ENCODE assay signal across 24 cellular contexts in genomic region chr16:10339777-10340752, GRCh38. TPM values are rescaled to one million over a fixed set of nuclear protein-coding genes. Genes with fewer than 3 reads are reported as not detected.
DNase-seq lines count a peak whose midpoint lies in the region; ATAC-seq and TF ChIP-seq lines count a peak whose summit lies in the region.
"Had no signal": no experiment of that assay in that cellular context is flagged by ENCODE, and none has a peak within 500 bp of the region (broad histone marks: within the 10 kb centered on the region; RNA-seq: fewer than 3 reads in every experiment).

No MANE protein-coding gene starts in this region.

- no peak overlapping the region for H3K4me2 ChIP-seq in OCI-LY1 (ENCODE audit: low read length)
- H3K4me2 ChIP-seq: SK-N-SH had no signal

- H3K9me3 Mint-ChIP-seq in activated naive CD4-positive, alpha-beta T cell treated with anti-CD3 and anti-CD28 coated beads for 36 hours = peaks cover 29% of the 10 kb centered on the region
- H3K9me3 Mint-ChIP-seq in activated T-helper 1 cell treated with anti-CD3 and anti-CD28 coated beads, Interleukin-12 subunit alpha, Interleukin-12 subunit beta, Interleukin-2, Interleukin-4 antibody, amounts not matched to agents 30 ng/mL and 10 ng/mL and 1 ng/mL, durations not matched to agents 14 hours and 24 hours and 36 hours = peaks cover 45% of the 10 kb centered on the region

- H4K20me1 ChIP-seq in OCI-LY1 (ENCODE audit: insufficient read depth, low read length) = no peaks in the 10 kb centered on the region

- no peak overlapping the region for H2AFZ ChIP-seq in OCI-LY1 (ENCODE audit: low read length)
- H2AFZ ChIP-seq: parathyroid adenoma had no signal

- H3F3A ChIP-seq in OCI-LY1 (ENCODE audit: insufficient read depth, low read length) = no peaks in the 10 kb centered on the region

- intact Hi-C loops in activated naive CD4-positive, alpha-beta T cell treated with anti-CD3 and anti-CD28 coated beads for 36 hours (cut with micrococcal nuclease) = no loop called here
- intact Hi-C loops in activated T-helper 1 cell treated with anti-CD3 and anti-CD28 coated beads, Interleukin-12 subunit alpha, Interleukin-12 subunit beta, Interleukin-2, Interleukin-4 antibody, amounts not matched to agents 30 ng/mL and 10 ng/mL and 1 ng/mL, durations not matched to agents 14 hours and 24 hours and 36 hours (cut with micrococcal nuclease) = no loop called here

- peak overlapping the region; percentile 2 for H3K27ac ChIP-seq in OCI-LY1 (ENCODE audit: low read depth, low read length, poor library complexity, severe bottlenecking)
- H3K27ac ChIP-seq: epithelial cell of prostate, parathyroid adenoma had no signal

- TF ChIP-seq CTCF in OCI-LY1 (IDR thresholded peaks at IDR 0.05; ENCODE audit: low read length) = no peak

- no peak for ATAC-seq in HG02623 (IDR thresholded peaks at IDR 0.05; ENCODE audit: unreplicated experiment)
- no peak for ATAC-seq in HG02642 (IDR thresholded peaks at IDR 0.05; ENCODE audit: poor library complexity, unreplicated experiment)
- ATAC-seq: natural killer cell; stimulated activated naive CD8-positive, alpha-beta T cell treated with anti-CD3 and anti-CD28 coated beads, Interleukin-15, amount 100 ng/mL, for 72 hours had no signal

- no peaks in the 10 kb centered on the region for H3K36me3 ChIP-seq in OCI-LY1 (ENCODE audit: insufficient read depth, low read length)

- no peaks in the 10 kb centered on the region for H3K9me2 ChIP-seq in OCI-LY1 (ENCODE audit: low read depth, low read length)
- H3K9me2 ChIP-seq: SK-N-SH had no signal

- no peaks in the 10 kb centered on the region for H3K27me3 ChIP-seq in OCI-LY1 (ENCODE audit: insufficient read depth, low read length)

- H3K9ac ChIP-seq in OCI-LY1 (ENCODE audit: low read length) = no peak overlapping the region
- H3K9ac ChIP-seq: parathyroid adenoma, SK-N-SH had no signal

- no peaks in the 10 kb centered on the region for H3K27me3 Mint-ChIP-seq in activated naive CD4-positive, alpha-beta T cell treated with anti-CD3 and anti-CD28 coated beads for 36 hours (ENCODE audit: low read depth)
- H3K27me3 Mint-ChIP-seq in activated T-helper 1 cell treated with anti-CD3 and anti-CD28 coated beads, Interleukin-12 subunit alpha, Interleukin-12 subunit beta, Interleukin-2, Interleukin-4 antibody, amounts not matched to agents 30 ng/mL and 10 ng/mL and 1 ng/mL, durations not matched to agents 14 hours and 24 hours and 36 hours (ENCODE audit: insufficient read depth) = peaks cover 2% of the 10 kb centered on the region
- H3K27me3 Mint-ChIP-seq: stimulated activated naive CD8-positive, alpha-beta T cell treated with anti-CD3 and anti-CD28 coated beads, Interleukin-15, amount 100 ng/mL, for 72 hours; type B pancreatic cell had no signal

- no peaks in the 10 kb centered on the region for H3K4me1 Mint-ChIP-seq in activated naive CD4-positive, alpha-beta T cell treated with anti-CD3 and anti-CD28 coated beads for 36 hours (ENCODE audit: low read depth)
- H3K4me1 Mint-ChIP-seq in activated T-helper 1 cell treated with anti-CD3 and anti-CD28 coated beads, Interleukin-12 subunit alpha, Interleukin-12 subunit beta, Interleukin-2, Interleukin-4 antibody, amounts not matched to agents 30 ng/mL and 10 ng/mL and 1 ng/mL, durations not matched to agents 14 hours and 24 hours and 36 hours (ENCODE audit: low read depth) = no peaks in the 10 kb centered on the region
- H3K4me1 Mint-ChIP-seq: stimulated activated naive CD8-positive, alpha-beta T cell treated with anti-CD3 and anti-CD28 coated beads, Interleukin-15, amount 100 ng/mL, for 72 hours had no signal

- CTCF ChIA-PET in activated naive CD4-positive, alpha-beta T cell treated with anti-CD3 and anti-CD28 coated beads for 36 hours (lab: Charles Lee) = no interaction called here

- no peak for DNase-seq in activated naive CD4-positive, alpha-beta T cell treated with anti-CD3 and anti-CD28 coated beads for 36 hours
- DNase-seq in activated naive CD4-positive, alpha-beta T cell treated with anti-CD3 and anti-CD28 coated beads, Interleukin-2, amount 50 U/mL, for 16 hours = no peak
- DNase-seq in activated T-helper 1 cell treated with anti-CD3 and anti-CD28 coated beads, Interleukin-12 subunit alpha, Interleukin-12 subunit beta, Interleukin-2, Interleukin-4 antibody, amounts not matched to agents 30 ng/mL and 10 ng/mL and 1 ng/mL, durations not matched to agents 14 hours and 24 hours and 36 hours (ENCODE audit: low spot score) = no peak
- DNase-seq in NCI-H82 treated with DMSO at 0.1 percent for 48 hours (lab: John Stamatoyannopoulos, UW; ENCODE audit: unreplicated experiment) (no peak), NCI-H345 treated with DMSO at 0.1 percent for 48 hours (lab: John Stamatoyannopoulos, UW; ENCODE audit: unreplicated experiment) (no peak)
- DNase-seq: activated CD4-positive, alpha-beta T cell treated with anti-CD3 and anti-CD28 coated beads, Interleukin-2, amount 50 U/mL, for 4 hours; activated gamma-delta T cell; amniotic stem cell; dermis blood vessel endothelial cell; foreskin melanocyte; H7; IMR-90; mesendoderm; natural killer cell; NCI-H526 treated with DMSO at 0.1 percent for 48 hours; SK-N-SH; stimulated activated naive CD8-positive, alpha-beta T cell treated with anti-CD3 and anti-CD28 coated beads, Interleukin-15, amount 100 ng/mL, for 72 hours had no signal

- peaks cover 25% of the 10 kb centered on the region for H3K4me1 ChIP-seq in OCI-LY1 (ENCODE audit: insufficient read depth, low read length, severe bottlenecking)
- H3K4me1 ChIP-seq: parathyroid adenoma had no signal

- peaks cover 5% of the 10 kb centered on the region for H3K36me3 Mint-ChIP-seq in activated naive CD4-positive, alpha-beta T cell treated with anti-CD3 and anti-CD28 coated beads for 36 hours (ENCODE audit: low read depth)
- peaks cover 11% of the 10 kb centered on the region for H3K36me3 Mint-ChIP-seq in activated T-helper 1 cell treated with anti-CD3 and anti-CD28 coated beads, Interleukin-12 subunit alpha, Interleukin-12 subunit beta, Interleukin-2, Interleukin-4 antibody, amounts not matched to agents 30 ng/mL and 10 ng/mL and 1 ng/mL, durations not matched to agents 14 hours and 24 hours and 36 hours (ENCODE audit: low read depth)

- H3K9me3 ChIP-seq in OCI-LY1 (ENCODE audit: low read length) = peaks cover 21% of the 10 kb centered on the region
- H3K9me3 ChIP-seq: SK-N-SH had no signal

- H3K4me3 ChIP-seq in OCI-LY1 (ENCODE audit: low read depth, low read length, poor library complexity, severe bottlenecking) = no peak overlapping the region

- no peak overlapping the region for H3K4me3 Mint-ChIP-seq in activated naive CD4-positive, alpha-beta T cell treated with anti-CD3 and anti-CD28 coated beads for 36 hours
- H3K4me3 Mint-ChIP-seq in activated T-helper 1 cell treated with anti-CD3 and anti-CD28 coated beads, Interleukin-12 subunit alpha, Interleukin-12 subunit beta, Interleukin-2, Interleukin-4 antibody, amounts not matched to agents 30 ng/mL and 10 ng/mL and 1 ng/mL, durations not matched to agents 14 hours and 24 hours and 36 hours = no peak overlapping the region
- H3K4me3 Mint-ChIP-seq: natural killer cell; stimulated activated naive CD8-positive, alpha-beta T cell treated with anti-CD3 and anti-CD28 coated beads, Interleukin-15, amount 100 ng/mL, for 72 hours; type B pancreatic cell had no signal

- H3K27ac Mint-ChIP-seq in activated naive CD4-positive, alpha-beta T cell treated with anti-CD3 and anti-CD28 coated beads for 36 hours = peak overlapping the region; percentile 19
- H3K27ac Mint-ChIP-seq in activated T-helper 1 cell treated with anti-CD3 and anti-CD28 coated beads, Interleukin-12 subunit alpha, Interleukin-12 subunit beta, Interleukin-2, Interleukin-4 antibody, amounts not matched to agents 30 ng/mL and 10 ng/mL and 1 ng/mL, durations not matched to agents 14 hours and 24 hours and 36 hours = peak overlapping the region; percentile 35
- H3K27ac Mint-ChIP-seq: natural killer cell; stimulated activated naive CD8-positive, alpha-beta T cell treated with anti-CD3 and anti-CD28 coated beads, Interleukin-15, amount 100 ng/mL, for 72 hours; type B pancreatic cell had no signal

- H3K79me2 ChIP-seq in OCI-LY1 (ENCODE audit: insufficient read depth, low read length) = no peaks in the 10 kb centered on the region
- H3K79me2 ChIP-seq: parathyroid adenoma had no signal

RNA-seq across cellular contexts. Expression of gene ATF7IP2, which starts 45.8 kb away (rescaled TPM):
- total RNA-seq in activated naive CD4-positive, alpha-beta T cell treated with anti-CD3 and anti-CD28 coated beads for 36 hours = 10 to 100 TPM; 17.6 to 18.4 TPM
- total RNA-seq in activated T-helper 1 cell treated with anti-CD3 and anti-CD28 coated beads, Interleukin-12 subunit alpha, Interleukin-12 subunit beta, Interleukin-2, Interleukin-4 antibody, amounts not matched to agents 30 ng/mL and 10 ng/mL and 1 ng/mL, durations not matched to agents 14 hours and 24 hours and 36 hours = 25.9 and 28.7 TPM in 2 replicates
- total RNA-seq: A172 had no signal
